Comparison of ENCODE assay signal across 15 cellular contexts in genomic region chr14:90844321-90844720, GRCh38. TPM values are rescaled to one million over a fixed set of nuclear protein-coding genes. Genes with fewer than 3 reads are reported as not detected.
DNase-seq lines count a peak whose midpoint lies in the region; ATAC-seq, FAIRE-seq and TF ChIP-seq lines count a peak whose summit lies in the region.
"Had no signal": no experiment of that assay in that cellular context is flagged by ENCODE, and none has a peak within 500 bp of the region (broad histone marks: within the 10 kb centered on the region; RNA-seq: fewer than 3 reads in every experiment).

No MANE protein-coding gene starts in this region.

- no peak for ATAC-seq in activated CD4-positive, alpha-beta T cell treated with anti-CD3 and anti-CD28 coated beads for 36 hours
- ATAC-seq in K562, result no peak
- no peak for ATAC-seq in right lobe of liver

- H3K36me3 Mint-ChIP-seq in activated CD4-positive, alpha-beta T cell treated with anti-CD3 and anti-CD28 coated beads, Interleukin-2, amount 10 ng/mL, durations not matched to agents 24 days and 14 days (ENCODE audit: low read depth), result no peaks in the 10 kb centered on the region
- H3K36me3 Mint-ChIP-seq in activated CD4-positive, alpha-beta T cell treated with anti-CD3 and anti-CD28 coated beads for 36 hours (ENCODE audit: low read depth), result no peaks in the 10 kb centered on the region
- no peaks in the 10 kb centered on the region for H3K36me3 Mint-ChIP-seq in osteocyte (ENCODE audit: unreplicated experiment)
- H3K36me3 Mint-ChIP-seq in CD8-positive, alpha-beta memory T cell, result peaks cover under 1 to 3% (median 2%) of the 10 kb centered on the region in 3 donors

- TF ChIP-seq POLR2A in K562 (conservative IDR thresholded peaks at IDR 0.05) (no peak), right lobe of liver (IDR thresholded peaks at IDR 0.05) (no peak)

- intact Hi-C loops in activated CD4-positive, alpha-beta T cell treated with anti-CD3 and anti-CD28 coated beads, Interleukin-2, amount 10 ng/mL, durations not matched to agents 24 days and 14 days (cut with micrococcal nuclease), result no loop called here
- intact Hi-C loops in activated CD4-positive, alpha-beta T cell treated with anti-CD3 and anti-CD28 coated beads for 36 hours (cut with DNase I, micrococcal nuclease), result no loop called here
- intact Hi-C loops in K562 (cut with micrococcal nuclease), result no loop called here
- intact Hi-C loops in right lobe of liver (cut with DNase I), result no loop called here

- no peak for FAIRE-seq in K562 (lab: Jason Lieb, UNC)
- FAIRE-seq: H1 had no signal

- H3K27ac Mint-ChIP-seq in activated CD4-positive, alpha-beta T cell treated with anti-CD3 and anti-CD28 coated beads, Interleukin-2, amount 10 ng/mL, durations not matched to agents 24 days and 14 days, result no peak overlapping the region
- H3K27ac Mint-ChIP-seq in activated CD4-positive, alpha-beta T cell treated with anti-CD3 and anti-CD28 coated beads for 36 hours, result no peak overlapping the region
- H3K27ac Mint-ChIP-seq in osteocyte (ENCODE audit: unreplicated experiment), result no peak overlapping the region
- H3K27ac Mint-ChIP-seq in CD8-positive, alpha-beta memory T cell, result peak overlapping the region in 1 of 8 donors; percentile 10

- H3K4me1 Mint-ChIP-seq in activated CD4-positive, alpha-beta T cell treated with anti-CD3 and anti-CD28 coated beads, Interleukin-2, amount 10 ng/mL, durations not matched to agents 24 days and 14 days, result peaks cover 6% of the 10 kb centered on the region
- peaks cover 5% of the 10 kb centered on the region for H3K4me1 Mint-ChIP-seq in activated CD4-positive, alpha-beta T cell treated with anti-CD3 and anti-CD28 coated beads for 36 hours
- H3K4me1 Mint-ChIP-seq in osteocyte (ENCODE audit: unreplicated experiment), result peaks cover 3% of the 10 kb centered on the region
- H3K4me1 Mint-ChIP-seq in CD8-positive, alpha-beta memory T cell, result peaks cover 4 to 5% (median 5%) of the 10 kb centered on the region in 3 donors

- H3K4me2 ChIP-seq in K562 (ENCODE audit: insufficient read depth, low read length), result no peak overlapping the region
- H3K4me2 ChIP-seq: BLaER1 had no signal

- TF ChIP-seq CTCF in HEK293 (tag by site-specific recombination; IDR thresholded peaks at IDR 0.05), result no peak
- TF ChIP-seq CTCF in K562 (IDR thresholded peaks at IDR 0.05 in 2 of 3, conservative IDR thresholded peaks at IDR 0.05 in 1 of 3; ENCODE audit: insufficient read depth in 2 of 3, low read depth in 1 of 3, low read length in 3 of 3), result no peak
- no peak for TF ChIP-seq CTCF in osteocyte (IDR thresholded peaks at IDR 0.05)
- no peak for TF ChIP-seq CTCF in right lobe of liver (IDR thresholded peaks at IDR 0.05)

- H3K9me3 Mint-ChIP-seq in activated CD4-positive, alpha-beta T cell treated with anti-CD3 and anti-CD28 coated beads, Interleukin-2, amount 10 ng/mL, durations not matched to agents 24 days and 14 days, result no peaks in the 10 kb centered on the region
- H3K9me3 Mint-ChIP-seq in activated CD4-positive, alpha-beta T cell treated with anti-CD3 and anti-CD28 coated beads for 36 hours (ENCODE audit: low read depth), result no peaks in the 10 kb centered on the region
- H3K9me3 Mint-ChIP-seq in osteocyte (ENCODE audit: unreplicated experiment), result no peaks in the 10 kb centered on the region
- no peaks in the 10 kb centered on the region for H3K9me3 Mint-ChIP-seq in CD8-positive, alpha-beta memory T cell

- in situ Hi-C loops in K562 (cut with MboI), result no loop called here

- H4K20me1 ChIP-seq in K562 (replicated peaks; ENCODE audit: control insufficient read depth, insufficient read depth, low read length), result no peaks in the 10 kb centered on the region
- H4K20me1 ChIP-seq: BLaER1 had no signal

- BruUV-seq in K562 (replicated peaks; lab: Mats Ljungman, UMichigan), result no TSS peak

- WGBS in K562 (ENCODE audit: insufficient coverage, low coverage, missing lambda C conversion rate), result 8% methylated on average over 3 of the region's 3 CpGs
- WGBS in right lobe of liver (ENCODE audit: insufficient coverage, low coverage, low lambda C conversion rate, missing lambda C conversion rate), result 94% methylated on average over 2 of the region's 3 CpGs

- CTCF ChIA-PET in activated CD4-positive, alpha-beta T cell treated with anti-CD3 and anti-CD28 coated beads for 36 hours (lab: Charles Lee), result no interaction called here
- CTCF ChIA-PET in HEK293 (lab: Yijun Ruan, JAX), result interaction anchor here (1.2 kb wide), 1 partner anchor 190 kb away, joined by 3 read pairs; no protein-coding TSS in a partner anchor
- CTCF ChIA-PET in K562 (lab: Yijun Ruan, JAX; ENCODE audit: low intra/inter-chr PET ratio), result no interaction called here
- CTCF ChIA-PET in CD8-positive, alpha-beta memory T cell (lab: Charles Lee), result interaction anchor here (0.8 kb wide), 1 partner anchor 328 kb away, joined by 3 read pairs; no protein-coding TSS in a partner anchor

- H3K36me3 ChIP-seq in HEK293 (ENCODE audit: control insufficient read depth in 2 of 2, insufficient read depth in 1 of 2, low read length in 2 of 2), result no peaks in the 10 kb centered on the region
- H3K36me3 ChIP-seq in K562 (ENCODE audit: control insufficient read depth, insufficient read depth, low read length), result no peaks in the 10 kb centered on the region
- no peaks in the 10 kb centered on the region for H3K36me3 ChIP-seq in right lobe of liver
- H3K36me3 ChIP-seq in CD8-positive, alpha-beta memory T cell (ENCODE audit: insufficient read depth, low read length), result no peaks in the 10 kb centered on the region
- H3K36me3 ChIP-seq: BLaER1 had no signal

- H3K27ac ChIP-seq in HEK293 (ENCODE audit: extremely low read depth, low read depth, low read length), result no peak overlapping the region
- H3K27ac ChIP-seq in K562 (ENCODE audit: extremely low read depth, low read depth, low read length), result no peak overlapping the region
- H3K27ac ChIP-seq in right lobe of liver, result no peak overlapping the region
- H3K27ac ChIP-seq in CD8-positive, alpha-beta memory T cell (ENCODE audit: low read depth, low read length), result no peak overlapping the region
- H3K27ac ChIP-seq: BLaER1, HL-60 had no signal

- peak; percentile 54 for DNase-seq in activated CD4-positive, alpha-beta T cell treated with anti-CD3 and anti-CD28 coated beads, Interleukin-2, amount 10 ng/mL, durations not matched to agents 24 days and 14 days
- DNase-seq in activated CD4-positive, alpha-beta T cell treated with anti-CD3 and anti-CD28 coated beads for 36 hours, result no peak
- no peak for DNase-seq in K562 (ENCODE audit: extremely low read depth in 1 of 4, low spot score in 3 of 4)
- peak; percentile 44 for DNase-seq in osteocyte (ENCODE audit: extremely low spot score, unreplicated experiment)
- no peak for DNase-seq in right lobe of liver
- DNase-seq in CD8-positive, alpha-beta memory T cell, result no peak
- DNase-seq: 8988T, AML-193, DMS53, GF-D8, HCEC 1CT had no signal

- H3K27me3 Mint-ChIP-seq in activated CD4-positive, alpha-beta T cell treated with anti-CD3 and anti-CD28 coated beads, Interleukin-2, amount 10 ng/mL, durations not matched to agents 24 days and 14 days, result no peaks in the 10 kb centered on the region
- H3K27me3 Mint-ChIP-seq in activated CD4-positive, alpha-beta T cell treated with anti-CD3 and anti-CD28 coated beads for 36 hours, result no peaks in the 10 kb centered on the region
- no peaks in the 10 kb centered on the region for H3K27me3 Mint-ChIP-seq in osteocyte (ENCODE audit: unreplicated experiment)
- H3K27me3 Mint-ChIP-seq in CD8-positive, alpha-beta memory T cell, result no peaks in the 10 kb centered on the region

- POLR2A ChIA-PET in activated CD4-positive, alpha-beta T cell treated with anti-CD3 and anti-CD28 coated beads for 36 hours (lab: Charles Lee), result no interaction called here
- POLR2A ChIA-PET in HEK293 (lab: Yijun Ruan, JAX), result no interaction called here
- POLR2A ChIA-PET in K562 (lab: Yijun Ruan, JAX), result no interaction called here
- POLR2A ChIA-PET in CD8-positive, alpha-beta memory T cell (lab: Charles Lee), result interaction anchor here (0.6 kb wide), 1 partner anchor 282 kb away, joined by 6 read pairs; no protein-coding TSS in a partner anchor

- no peaks in the 10 kb centered on the region for H3K27me3 ChIP-seq in K562 (ENCODE audit: control insufficient read depth in 2 of 2, insufficient read depth in 2 of 2, low read length in 2 of 2)
- H3K27me3 ChIP-seq in right lobe of liver, result no peaks in the 10 kb centered on the region
- H3K27me3 ChIP-seq in CD8-positive, alpha-beta memory T cell (ENCODE audit: insufficient read depth, low read length, poor library complexity, severe bottlenecking), result no peaks in the 10 kb centered on the region
- H3K27me3 ChIP-seq: BLaER1 had no signal

- H3K9ac ChIP-seq in K562 (ENCODE audit: insufficient read depth in 1 of 2, low read depth in 2 of 2, low read length in 2 of 2), result no peak overlapping the region
- H3K9ac ChIP-seq: BLaER1 had no signal

- no peaks in the 10 kb centered on the region for H3K9me1 ChIP-seq in K562 (ENCODE audit: control insufficient read depth, insufficient read depth, low read length)

- no peaks in the 10 kb centered on the region for H3K79me2 ChIP-seq in K562 (ENCODE audit: control insufficient read depth, insufficient read depth, low read length)

- no peak for TF ChIP-seq RAD21 in K562 (CRISPR knock-in tag; conservative IDR thresholded peaks at IDR 0.05 in 1 of 2, IDR thresholded peaks at IDR 0.05 in 1 of 2)

- no peak overlapping the region for H2AFZ ChIP-seq in K562 (ENCODE audit: low read depth, low read length)

- H3K4me3 ChIP-seq in HEK293 (ENCODE audit: low read depth, low read length) (no peak overlapping the region), K562 (no peak overlapping the region), right lobe of liver (no peak overlapping the region)
- H3K4me3 ChIP-seq in CD8-positive, alpha-beta memory T cell (ENCODE audit: low read length), result no peak overlapping the region
- H3K4me3 ChIP-seq: BLaER1 had no signal

- TF ChIP-seq EP300 in K562 (IDR thresholded peaks at IDR 0.05; ENCODE audit: low read length), result no peak

- H3K9me3 ChIP-seq in HEK293 (ENCODE audit: control insufficient read depth, insufficient read depth, low read depth, low read length) (no peaks in the 10 kb centered on the region), K562 (replicated peaks; ENCODE audit: control insufficient read depth, insufficient read depth, low read depth, low read length) (no peaks in the 10 kb centered on the region), right lobe of liver (no peaks in the 10 kb centered on the region)
- H3K9me3 ChIP-seq in CD8-positive, alpha-beta memory T cell (ENCODE audit: low read length), result no peaks in the 10 kb centered on the region
- H3K9me3 ChIP-seq: BLaER1 had no signal

- no peak overlapping the region for H3K4me3 Mint-ChIP-seq in activated CD4-positive, alpha-beta T cell treated with anti-CD3 and anti-CD28 coated beads, Interleukin-2, amount 10 ng/mL, durations not matched to agents 24 days and 14 days
- no peak overlapping the region for H3K4me3 Mint-ChIP-seq in activated CD4-positive, alpha-beta T cell treated with anti-CD3 and anti-CD28 coated beads for 36 hours
- H3K4me3 Mint-ChIP-seq in osteocyte (ENCODE audit: unreplicated experiment), result no peak overlapping the region
- no peak overlapping the region for H3K4me3 Mint-ChIP-seq in CD8-positive, alpha-beta memory T cell

- H3K4me1 ChIP-seq in HEK293 (ENCODE audit: control insufficient read depth, insufficient read depth, low read length) (no peaks in the 10 kb centered on the region), K562 (replicated peaks in 1 of 2; ENCODE audit: control insufficient read depth in 2 of 2, insufficient read depth in 2 of 2, low read length in 2 of 2) (peaks cover 0 to 3% of the 10 kb centered on the region in 2 experiments; a peak in 2 of 5 replicates), right lobe of liver (no peaks in the 10 kb centered on the region)
- H3K4me1 ChIP-seq in CD8-positive, alpha-beta memory T cell (ENCODE audit: insufficient read depth, low read length), result no peaks in the 10 kb centered on the region

RNA-seq across cellular contexts. Expression of gene TTC7B, which starts 28.1 kb away (rescaled TPM):
- 2.4 and 5.4 TPM in 2 replicates for total RNA-seq in activated CD4-positive, alpha-beta T cell treated with anti-CD3 and anti-CD28 coated beads, Interleukin-2, amount 10 ng/mL, durations not matched to agents 24 days and 14 days
- 1 to 10 TPM; 5.8 to 8.2 TPM for total RNA-seq in activated CD4-positive, alpha-beta T cell treated with anti-CD3 and anti-CD28 coated beads for 36 hours
- 118 and 173 TPM in 2 replicates for total RNA-seq in K562 (2011; cell fraction: chromatin; rRNA removed; ENCODE audit: low replicate concordance)
- 48.5 and 49.9 TPM in 2 replicates for total RNA-seq in K562 (2011; cell fraction: nucleolus; rRNA removed)
- 66.6 and 71.6 TPM in 2 replicates for total RNA-seq in K562 (2011; cell fraction: nucleoplasm; rRNA removed)
- total RNA-seq in K562 (2014; rRNA removed) (36.7 and 37.3 TPM in 2 replicates), K562 (2014; rRNA removed; fragmentation: Illumina TruSeq; extraction: Trizol) (25.7 and 27.4 TPM in 2 replicates), K562 (2015; rRNA removed; fragmentation: Illumina TruSeq; extraction: Trizol) (21.9 and 24.0 TPM in 2 replicates), K562 (2021) (77.2 and 77.7 TPM in 2 replicates), osteocyte (43.2 and 44.7 TPM in 2 replicates), right lobe of liver (10 to 100 TPM; 18.4 to 56.1 (median 37.5) TPM)
- polyA plus RNA-seq in K562 (2011; rRNA removed) (43.3 and 50.2 TPM in 2 replicates), K562 (2014; fragmentation: Illumina TruSeq; extraction: Trizol) (40.1 and 41.6 TPM in 2 replicates), K562 (2014; fragmentation: Nextera tagmentation; extraction: Ambion mirVana) (1 to 10 TPM; 2.2 to 2.5 TPM), K562 (2014; rRNA removed) (34.3 and 37.1 TPM in 2 replicates)
- polyA plus RNA-seq in K562 (2011; cell fraction: cytosol; rRNA removed), result 38.9 and 74.2 TPM in 2 replicates
- polyA plus RNA-seq in K562 (2011; cell fraction: nucleus; rRNA removed), result 51.9 and 63.4 TPM in 2 replicates
- 41.2 and 101 TPM in 2 replicates for polyA plus RNA-seq in K562 (2012)
- 70.1 and 70.2 TPM in 2 replicates for polyA minus RNA-seq in K562 (2011; rRNA and poly(A)+ RNA removed)
- polyA minus RNA-seq in K562 (2011; cell fraction: cytosol; rRNA and poly(A)+ RNA removed), result 70.3 and 94.5 TPM in 2 replicates
- 45.9 and 78.4 TPM in 2 replicates for polyA minus RNA-seq in K562 (2011; cell fraction: nucleus; rRNA and poly(A)+ RNA removed)
- total RNA-seq in CD8-positive, alpha-beta memory T cell, result 1 to 10 TPM; 5.2 to 5.8 TPM
- 1.7 TPM for polyA plus RNA-seq in CD8-positive, alpha-beta memory T cell

Comparison
In these comparisons a context has a peak if more than half of its experiments do, and no peak if none do; other contexts are left out.
1. DNase-seq: peak in activated CD4-positive, alpha-beta T cell treated with anti-CD3 and anti-CD28 coated beads, Interleukin-2, amount 10 ng/mL, durations not matched to agents 24 days and 14 days (single experiment) and osteocyte (single experiment); none in activated CD4-positive, alpha-beta T cell treated with anti-CD3 and anti-CD28 coated beads for 36 hours (single experiment), K562 (0 of 4), right lobe of liver (0 of 3) and CD8-positive, alpha-beta memory T cell (0 of 5).
2. CTCF ChIA-PET loops: an anchor here in HEK293 (1.2 kb wide) and CD8-positive, alpha-beta memory T cell (0.8 kb wide); none called in activated CD4-positive, alpha-beta T cell treated with anti-CD3 and anti-CD28 coated beads for 36 hours and K562.